8 cellular contexts compared by ENCODE assay signal in genomic region chr12:57896437-57897201, GRCh38. TPM values are rescaled to one million over a fixed set of nuclear protein-coding genes. Genes with fewer than 3 reads are reported as not detected.
DNase-seq lines count a peak whose midpoint lies in the region; ATAC-seq and TF ChIP-seq lines count a peak whose summit lies in the region.

No MANE protein-coding gene starts in this region.

- H3K79me1 ChIP-seq in IMR-90 (ENCODE audit: low read depth in 1 of 2, low read length in 2 of 2) = peaks cover 22 to 57% of the 10 kb centered on the region in 2 experiments

- no peaks in the 10 kb centered on the region for H3K9me3 Mint-ChIP-seq in CD8-positive, alpha-beta T cell
- H3K9me3 Mint-ChIP-seq in activated CD4-positive, alpha-beta T cell treated with anti-CD3 and anti-CD28 coated beads, Interleukin-2, amount 10 ng/mL, durations not matched to agents 24 days and 14 days = no peaks in the 10 kb centered on the region
- no peaks in the 10 kb centered on the region for H3K9me3 Mint-ChIP-seq in mesothelial cell of epicardium

- peak overlapping the region; percentile 96 for H4K91ac ChIP-seq in IMR-90 (ENCODE audit: insufficient read depth, low read depth, low read length)

- H3K4me3 Mint-ChIP-seq in CD8-positive, alpha-beta T cell = peak overlapping the region; percentile 70
- H3K4me3 Mint-ChIP-seq in activated CD4-positive, alpha-beta T cell treated with anti-CD3 and anti-CD28 coated beads, Interleukin-2, amount 10 ng/mL, durations not matched to agents 24 days and 14 days = peak overlapping the region; percentile 80
- H3K4me3 Mint-ChIP-seq in mesothelial cell of epicardium = peak overlapping the region; percentile 79

- H4K20me1 ChIP-seq in IMR-90 (ENCODE audit: insufficient read depth, low read length) = peaks cover 3% of the 10 kb centered on the region; the same call in 1 of the 2 replicates

- H3K18ac ChIP-seq in IMR-90 (ENCODE audit: low read depth, low read length) = peak overlapping the region; percentile 96

- peak overlapping the region; percentile 70 for H3K9ac ChIP-seq in IMR-90 (ENCODE audit: low read depth, low read length)

- no TSS peak for BruUV-seq in IMR-90 (replicated peaks; lab: Mats Ljungman, UMichigan)

- peaks cover 33% of the 10 kb centered on the region for H3K9me1 ChIP-seq in IMR-90 (ENCODE audit: insufficient read depth, low read length)

- dilution Hi-C loops in IMR-90 (cut with HindIII; ENCODE audit: low sequenced_read_pairs, unreplicated experiment) = no loop called here

- peak; percentile 47 for TF ChIP-seq RAD21 in IMR-90 (IDR thresholded peaks at IDR 0.05; ENCODE audit: low read length)

- 2% methylated on average over 14 of the region's 54 CpGs; no CpG with 5 or more reads in 1 of the 2 experiments for WGBS in IMR-90 (ENCODE audit: extremely low coverage in 2 of 2, insufficient read length in 1 of 2), 2 experiments

- H3K27ac Mint-ChIP-seq in CD8-positive, alpha-beta T cell = peak overlapping the region; percentile 99
- H3K27ac Mint-ChIP-seq in activated CD4-positive, alpha-beta T cell treated with anti-CD3 and anti-CD28 coated beads, Interleukin-2, amount 10 ng/mL, durations not matched to agents 24 days and 14 days = peak overlapping the region; percentile 98
- peak overlapping the region; percentile 100 for H3K27ac Mint-ChIP-seq in mesothelial cell of epicardium

- H3K4me3 ChIP-seq in CD8-positive, alpha-beta T cell (ENCODE audit: low read depth, low read length) = peak overlapping the region; percentile 48
- H3K4me3 ChIP-seq in IMR-90 (ENCODE audit: insufficient read depth, low read depth, low read length) (peak overlapping the region; percentile 40), tibial artery (peak overlapping the region; percentile 59 to 74)

- H3K27ac ChIP-seq in CD8-positive, alpha-beta T cell (ENCODE audit: low read depth, low read length) = no peak overlapping the region
- H3K27ac ChIP-seq in IMR-90 (ENCODE audit: insufficient read depth, low read length) (peak overlapping the region; percentile 96), tibial artery (peak overlapping the region; percentile 96 to 97)

- in situ Hi-C loops in IMR-90 (cut with MboI; ENCODE audit: low sequenced_read_pairs) = loop anchor here (10.0 kb wide), 1 partner anchor 52 kb away; the partner anchor contains the start of gene CTDSP2

- H3K36me3 ChIP-seq in CD8-positive, alpha-beta T cell (ENCODE audit: insufficient read depth, low read length) = no peaks in the 10 kb centered on the region
- H3K36me3 ChIP-seq in IMR-90 (ENCODE audit: control insufficient read depth, insufficient read depth, low read length) (no peaks in the 10 kb centered on the region), tibial artery (no peaks in the 10 kb centered on the region)

- peak overlapping the region; percentile 99 for H3K23ac ChIP-seq in IMR-90 (ENCODE audit: low read depth, low read length)

- no peaks in the 10 kb centered on the region for H3K9me3 ChIP-seq in CD8-positive, alpha-beta T cell (ENCODE audit: low read length)
- H3K9me3 ChIP-seq in IMR-90 (ENCODE audit: control insufficient read depth, insufficient read depth, low read length) (no peaks in the 10 kb centered on the region), tibial artery (no peaks in the 10 kb centered on the region)

- CTCF ChIA-PET in CD8-positive, alpha-beta T cell (lab: Charles Lee) = interaction anchor here (1.2 to 7.0 kb wide), 12 partner anchors 8 to 313 kb away, joined by 3 to 47 read pairs (median 7); no protein-coding TSS in a partner anchor
- CTCF ChIA-PET in IMR-90 (lab: Yijun Ruan, JAX) = interaction anchor here (0.5 to 2.9 kb wide), 13 partner anchors 8 to 94 kb away, joined by 3 to 14 read pairs (median 4); partner anchors contain the start of gene CTDSP2

- TF ChIP-seq POLR2A in IMR-90 (IDR thresholded peaks at IDR 0.05; ENCODE audit: low read depth, low read length) = no peak

- peak in 1 of 7 experiments; percentile 24 for DNase-seq in CD8-positive, alpha-beta T cell
- DNase-seq in IMR-90 = peak; percentile 64
- peak; percentile 70 for DNase-seq in activated CD4-positive, alpha-beta T cell treated with anti-CD3 and anti-CD28 coated beads, Interleukin-2, amount 10 ng/mL, durations not matched to agents 24 days and 14 days
- DNase-seq in mesothelial cell of epicardium (ENCODE audit: low spot score in 2 of 2, unreplicated experiment in 2 of 2) = peak; percentile 49 to 67
- DNase-seq in tibial artery = peak; percentile 84 to 91

- peak overlapping the region; percentile 95 for H2BK20ac ChIP-seq in IMR-90 (ENCODE audit: low read depth, low read length)

- POLR2A ChIA-PET in CD8-positive, alpha-beta T cell (lab: Charles Lee) = interaction anchor here (0.6 to 3.9 kb wide), 7 partner anchors 8 to 152 kb away, joined by 3 to 10 read pairs (median 6); partner anchors contain the start of genes AVIL, CTDSP2 and TSPAN31
- POLR2A ChIA-PET in IMR-90 (lab: Charles Lee; ENCODE audit: unreplicated experiment) = interaction anchor here (0.6 to 3.2 kb wide), 7 partner anchors 32 to 564 kb away, joined by 3 to 24 read pairs (median 6); partner anchors contain the start of gene CTDSP2

- H4K5ac ChIP-seq in IMR-90 (ENCODE audit: low read depth, low read length) = peak overlapping the region; percentile 92

- no peaks in the 10 kb centered on the region for H3K27me3 ChIP-seq in CD8-positive, alpha-beta T cell (ENCODE audit: insufficient read depth, low read length)
- H3K27me3 ChIP-seq in IMR-90 (ENCODE audit: control insufficient read depth, insufficient read depth, low read length) (no peaks in the 10 kb centered on the region), tibial artery (no peaks in the 10 kb centered on the region)

- H3K36me3 Mint-ChIP-seq in CD8-positive, alpha-beta T cell = no peaks in the 10 kb centered on the region
- H3K36me3 Mint-ChIP-seq in activated CD4-positive, alpha-beta T cell treated with anti-CD3 and anti-CD28 coated beads, Interleukin-2, amount 10 ng/mL, durations not matched to agents 24 days and 14 days (ENCODE audit: low read depth) = no peaks in the 10 kb centered on the region
- H3K36me3 Mint-ChIP-seq in mesothelial cell of epicardium = no peaks in the 10 kb centered on the region

- peak overlapping the region; percentile 79 to 96 for H4K8ac ChIP-seq in IMR-90 (ENCODE audit: low read depth in 2 of 2, low read length in 2 of 2)

- H3K27me3 Mint-ChIP-seq in CD8-positive, alpha-beta T cell (ENCODE audit: low read depth) = peaks cover 3% of the 10 kb centered on the region
- H3K27me3 Mint-ChIP-seq in activated CD4-positive, alpha-beta T cell treated with anti-CD3 and anti-CD28 coated beads, Interleukin-2, amount 10 ng/mL, durations not matched to agents 24 days and 14 days = peaks cover 6% of the 10 kb centered on the region
- H3K27me3 Mint-ChIP-seq in mesothelial cell of epicardium (ENCODE audit: low read depth) = no peaks in the 10 kb centered on the region

- H3K4me1 Mint-ChIP-seq in CD8-positive, alpha-beta T cell (ENCODE audit: low read depth) = peaks cover 50% of the 10 kb centered on the region
- peaks cover 47% of the 10 kb centered on the region for H3K4me1 Mint-ChIP-seq in activated CD4-positive, alpha-beta T cell treated with anti-CD3 and anti-CD28 coated beads, Interleukin-2, amount 10 ng/mL, durations not matched to agents 24 days and 14 days
- H3K4me1 Mint-ChIP-seq in mesothelial cell of epicardium = peaks cover 70% of the 10 kb centered on the region

- peak overlapping the region; percentile 96 for H2BK5ac ChIP-seq in IMR-90 (ENCODE audit: low read depth, low read length, poor library complexity, severe bottlenecking)

- peak overlapping the region; percentile 95 for H2AK5ac ChIP-seq in IMR-90 (ENCODE audit: low read depth, low read length)

- H2BK120ac ChIP-seq in IMR-90 (ENCODE audit: low read depth, low read length) = peak overlapping the region; percentile 98

- no peak for TF ChIP-seq CTCF in CD8-positive, alpha-beta T cell (IDR thresholded peaks at IDR 0.05)
- peak; percentile 40; the same call in 1 of the 2 replicates for TF ChIP-seq CTCF in IMR-90 (conservative IDR thresholded peaks at IDR 0.05; ENCODE audit: low read depth, low read length)
- TF ChIP-seq CTCF in mesothelial cell of epicardium (IDR thresholded peaks at IDR 0.05; ENCODE audit: unreplicated experiment) = no peak
- TF ChIP-seq CTCF in tibial artery (IDR thresholded peaks at IDR 0.05) = peak in 1 of 2 experiments; percentile 41

- H3K14ac ChIP-seq in IMR-90 (replicated peaks; ENCODE audit: low read depth, low read length) = peak overlapping the region; percentile 93

- peaks cover 45% of the 10 kb centered on the region for H3K4me1 ChIP-seq in CD8-positive, alpha-beta T cell (ENCODE audit: insufficient read depth, low read length)
- H3K4me1 ChIP-seq in IMR-90 (ENCODE audit: control insufficient read depth, insufficient read depth, low read length) (peaks cover 55% of the 10 kb centered on the region), tibial artery (peaks cover 21 to 79% (median 71%) of the 10 kb centered on the region in 4 donors)

- peak overlapping the region; percentile 85 for H3K56ac ChIP-seq in IMR-90 (ENCODE audit: extremely low read depth, insufficient read depth, low read length)

- peak overlapping the region; percentile 88 for H3K4me2 ChIP-seq in IMR-90 (ENCODE audit: low read depth, low read length)

- ATAC-seq in CD8-positive, alpha-beta T cell = no peak
- ATAC-seq in IMR-90 (ENCODE audit: low read depth) (peak; percentile 63), esophagus mucosa (peak; percentile 24), HG02798 (IDR thresholded peaks at IDR 0.05; ENCODE audit: poor library complexity, unreplicated experiment) (no peak), GM21447 (IDR thresholded peaks at IDR 0.05; ENCODE audit: unreplicated experiment) (no peak)

- peak overlapping the region; percentile 97; the same call in 2 of the 3 replicates for H2BK15ac ChIP-seq in IMR-90 (ENCODE audit: low read depth, low read length)

- peak overlapping the region; percentile 99 for H2AK9ac ChIP-seq in IMR-90 (replicated peaks; ENCODE audit: low read depth, low read length, poor library complexity)

- peak overlapping the region; percentile 97 for H3K4ac ChIP-seq in IMR-90 (ENCODE audit: low read depth, low read length)

- intact Hi-C loops in CD8-positive, alpha-beta T cell (cut with DNase I, micrococcal nuclease) = loop anchor here (5.0 kb wide), 2 partner anchors 34 to 49 kb away; partner anchors contain the start of gene CTDSP2 (in 1 of the 2)
- intact Hi-C loops in IMR-90 (cut with micrococcal nuclease) = loop anchor here (2.0 kb wide), 1 partner anchor 52 kb away; no protein-coding TSS in a partner anchor
- intact Hi-C loops in activated CD4-positive, alpha-beta T cell treated with anti-CD3 and anti-CD28 coated beads, Interleukin-2, amount 10 ng/mL, durations not matched to agents 24 days and 14 days (cut with micrococcal nuclease) = no loop called here
- intact Hi-C loops in tibial artery (cut with DNase I; ENCODE audit: low total_unique reads) = no loop called here

- peak overlapping the region; percentile 91 for H2AFZ ChIP-seq in IMR-90 (replicated peaks; ENCODE audit: low read length, poor library complexity)

RNA-seq across cellular contexts. Expression of gene ATP23, which starts 44.7 kb away (rescaled TPM):
- 1 to 10 TPM; 3.6 to 4.7 TPM for total RNA-seq in CD8-positive, alpha-beta T cell
- total RNA-seq in IMR-90 (2012; rRNA removed) = 7.2 TPM in 2 replicates
- polyA plus RNA-seq in IMR-90 (2012; rRNA removed) = 5.4 and 6.4 TPM in 2 replicates
- 1.8 and 3.0 TPM in 2 replicates for polyA plus RNA-seq in IMR-90 (2012; cell fraction: cytosol; rRNA removed)
- polyA plus RNA-seq in IMR-90 (2012; cell fraction: nucleus; rRNA removed; ENCODE audit: low replicate concordance) = 0.52 and 3.2 TPM in 2 replicates
- 8.3 and 10.7 TPM in 2 replicates for total RNA-seq in activated CD4-positive, alpha-beta T cell treated with anti-CD3 and anti-CD28 coated beads, Interleukin-2, amount 10 ng/mL, durations not matched to agents 24 days and 14 days
- total RNA-seq in esophagus mucosa = 7.6 TPM
- 4.5 to 5.5 TPM (median 4.8 TPM) in 3 replicates for total RNA-seq in mesothelial cell of epicardium

RNA-seq across cellular contexts. Expression of gene CTDSP2, which starts 50.1 kb away (rescaled TPM):
- total RNA-seq in CD8-positive, alpha-beta T cell = 10 to 100 TPM; 68.1 to 70.5 TPM
- total RNA-seq in IMR-90 (2012; rRNA removed) (79.4 and 114 TPM in 2 replicates), esophagus mucosa (49.8 TPM), mesothelial cell of epicardium (210 to 218 TPM (median 216 TPM) in 3 replicates)
- polyA plus RNA-seq in IMR-90 (2012; rRNA removed) = 150 and 156 TPM in 2 replicates
- polyA plus RNA-seq in IMR-90 (2012; cell fraction: cytosol; rRNA removed) = 134 and 187 TPM in 2 replicates
- polyA plus RNA-seq in IMR-90 (2012; cell fraction: nucleus; rRNA removed; ENCODE audit: low replicate concordance) = 152 and 213 TPM in 2 replicates
- total RNA-seq in activated CD4-positive, alpha-beta T cell treated with anti-CD3 and anti-CD28 coated beads, Interleukin-2, amount 10 ng/mL, durations not matched to agents 24 days and 14 days = 81.4 and 82.7 TPM in 2 replicates

Comparison
In these comparisons a context has a peak if more than half of its experiments do, and no peak if none do; other contexts are left out.
1. ATAC-seq: peak in IMR-90 (single experiment) and esophagus mucosa (single experiment); none in CD8-positive, alpha-beta T cell (single experiment), HG02798 (single experiment) and GM21447 (single experiment).
2. intact Hi-C loops: an anchor here in CD8-positive, alpha-beta T cell (5.0 kb wide) and IMR-90 (2.0 kb wide); none called in activated CD4-positive, alpha-beta T cell treated with anti-CD3 and anti-CD28 coated beads, Interleukin-2, amount 10 ng/mL, durations not matched to agents 24 days and 14 days and tibial artery.
3. Peak in every context shown above with its lines, with median percentiles within 50 percentile points of each other: H3K4me3 ChIP-seq, H3K27ac Mint-ChIP-seq and H3K4me3 Mint-ChIP-seq.